Comparison of ENCODE assay signal across 20 cellular contexts in genomic region chr11:20065040-20065805, GRCh38.
"Had no signal": no experiment of that assay in that cellular context is flagged by ENCODE, and none has a peak within 500 bp of the region (broad histone marks: within the 10 kb centered on the region; RNA-seq: fewer than 3 reads in every experiment).

No MANE protein-coding gene starts in this region.

- H3K79me2 ChIP-seq: parathyroid adenoma had no signal

- H2AFZ ChIP-seq: parathyroid adenoma had no signal

- FAIRE-seq: astrocyte had no signal

- H3K4me3 ChIP-seq: adrenal gland, lung, thyroid gland, vagina had no signal

- H3K27ac ChIP-seq: adrenal gland, parathyroid adenoma, thyroid gland, vagina had no signal

- ATAC-seq: activated naive CD4-positive, alpha-beta T cell treated with anti-CD3 and anti-CD28 coated beads, Interleukin-2, amount 50 U/mL, for 72 hours; effector memory CD8-positive, alpha-beta T cell; left colon; natural killer cell had no signal

- H3K9me3 ChIP-seq: adrenal gland, thyroid gland, vagina had no signal

- H3K36me3 ChIP-seq: adrenal gland, vagina had no signal

- H3K9ac ChIP-seq: parathyroid adenoma had no signal

- H3K27me3 ChIP-seq: adrenal gland, thyroid gland, vagina had no signal

- H3K4me1 ChIP-seq: adrenal gland, parathyroid adenoma, vagina had no signal

- DNase-seq: activated B cell treated with CpG ODN at 0.5 μM for 24 hours; activated CD4-positive, alpha-beta memory T cell treated with anti-CD3 and anti-CD28 coated beads for 36 hours; activated CD4-positive, alpha-beta T cell treated with anti-CD3 and anti-CD28 coated beads for 4 hours; activated gamma-delta T cell treated with Interleukin-2 at 50 U/mL for 16 hours; activated T-cell treated with anti-CD3 and anti-CD28 coated beads for 4 hours; adrenal gland; dermis blood vessel endothelial cell; effector memory CD8-positive, alpha-beta T cell; left colon; natural killer cell; stimulated activated CD4-positive, alpha-beta T cell treated with anti-CD3 and anti-CD28 coated beads, Interleukin-12 subunit alpha, Interleukin-12 subunit beta, amount 100 ng/mL, for 4 hours; stimulated activated CD4-positive, alpha-beta T cell treated with anti-CD3 and anti-CD28 coated beads, Interleukin-1b, Interleukin-23, amount 100 ng/mL, for 48 hours; stimulated activated CD8-positive, alpha-beta memory T cell treated with anti-CD3 and anti-CD28 coated beads, Interleukin-4, amount 100 ng/mL, for 48 hours; stimulated activated naive CD4-positive, alpha-beta T cell; thyroid gland had no signal
